1 cellular context compared by ENCODE assay signal in genomic region chr5:72252574-72253155, GRCh38.
A peak's percentile ranks its signal among the peaks of the same experiment; 100 is the strongest.
TF ChIP-seq lines count a peak whose summit lies in the region.

No MANE protein-coding gene starts in this region.

TF ChIP-seq in SK-N-SH, 30 proteins besides CTCF, POLR2A, EP300 and RAD21 (continued from another document):
- TF ChIP-seq MAX (IDR thresholded peaks at IDR 0.05; ENCODE audit: low read depth) (peak; percentile 44; the same call in 1 of the 2 replicates), FOXM1 (IDR thresholded peaks at IDR 0.05; ENCODE audit: low read depth) (no peak; the same call in 1 of the 2 replicates), ZBTB33 (IDR thresholded peaks at IDR 0.05; ENCODE audit: borderline replicate concordance, low read depth) (peak; percentile 53; the same call in 1 of the 2 replicates), USF1 (IDR thresholded peaks at IDR 0.05; ENCODE audit: borderline replicate concordance, low read depth) (no peak), TCF12 (IDR thresholded peaks at IDR 0.05) (peak; percentile 96), RFX5 (IDR thresholded peaks at IDR 0.05; ENCODE audit: low read length) (no peak), NFIC (IDR thresholded peaks at IDR 0.05; ENCODE audit: borderline replicate concordance) (peak; percentile 94), TEAD4 (IDR thresholded peaks at IDR 0.05; ENCODE audit: borderline replicate concordance, insufficient read depth) (peak; percentile 89)
